In genomic region chr20:36091561-36092423, GRCh38 we compare ENCODE assay signal across 1 cellular context.
TF ChIP-seq lines count a peak whose summit lies in the region.

No MANE protein-coding gene starts in this region.

TF ChIP-seq in SK-N-SH, 30 proteins besides CTCF, POLR2A, EP300 and RAD21 (continued from another document):
- TF ChIP-seq REST (IDR thresholded peaks at IDR 0.05; ENCODE audit: low read depth, low read length) (no peak), ELF1 (IDR thresholded peaks at IDR 0.05) (no peak), SIN3A (IDR thresholded peaks at IDR 0.05; ENCODE audit: borderline replicate concordance, low read depth, low read length) (no peak), USF2 (IDR thresholded peaks at IDR 0.05; ENCODE audit: borderline replicate concordance, low read depth, low read length) (no peak), RFX5 (IDR thresholded peaks at IDR 0.05; ENCODE audit: low read length) (no peak), YY1 (IDR thresholded peaks at IDR 0.05; ENCODE audit: low read depth) (no peak), MAX (IDR thresholded peaks at IDR 0.05; ENCODE audit: low read depth) (no peak), SMC3 (IDR thresholded peaks at IDR 0.05; ENCODE audit: low read depth, low read length) (no peak)
